Comparison of ENCODE assay signal across 1 cellular context in genomic region chr4:169115897-169116254, GRCh38.
TF ChIP-seq lines count a peak whose summit lies in the region.

No MANE protein-coding gene starts in this region.

TF ChIP-seq in H1, 55 proteins besides CTCF, POLR2A, EP300 and RAD21:
- TF ChIP-seq CHD7 (IDR thresholded peaks at IDR 0.05; ENCODE audit: insufficient replicate concordance, low read length) = no peak
- no peak for TF ChIP-seq ATF3 (IDR thresholded peaks at IDR 0.05; ENCODE audit: insufficient read depth, low read depth, low read length)
- no peak for TF ChIP-seq TAF7 (optimal IDR thresholded peaks at IDR 0.05; ENCODE audit: borderline replicate concordance, low read depth, low read length)
- TF ChIP-seq SP2 (IDR thresholded peaks at IDR 0.05; ENCODE audit: low read length) = no peak
- no peak for TF ChIP-seq BRCA1 (IDR thresholded peaks at IDR 0.05; ENCODE audit: low read depth, low read length)
TF ChIP-seq in H1: peak in this region for 0.
